In genomic region chr16:10447289-10447688, GRCh38 we compare ENCODE assay signal across 26 cellular contexts.
"Had no signal": no experiment of that assay in that cellular context is flagged by ENCODE, and none has a peak within 500 bp of the region (broad histone marks: within the 10 kb centered on the region; RNA-seq: fewer than 3 reads in every experiment).

No MANE protein-coding gene starts in this region.

- H3K9me3 ChIP-seq: SJCRH30 had no signal

- DNase-seq: activated CD4-positive, alpha-beta memory T cell treated with anti-CD3 and anti-CD28 coated beads for 36 hours; activated CD4-positive, alpha-beta T cell treated with anti-CD3 and anti-CD28 coated beads, Interleukin-2, amount 10 ng/mL, durations not matched to agents 7 days and 5 days; activated CD8-positive, alpha-beta memory T cell treated with anti-CD3 and anti-CD28 coated beads, Interleukin-2, amount 50 U/mL, for 4 hours; activated gamma-delta T cell treated with Interleukin-2 at 50 U/mL for 16 hours; activated naive CD4-positive, alpha-beta T cell treated with anti-CD3 and anti-CD28 coated beads for 36 hours; activated T-cell treated with anti-CD3 and anti-CD28 coated beads for 4 hours; activated T-cell treated with anti-CD3 and anti-CD28 coated beads, Interleukin-2, amount 50 U/mL, for 4 hours; anterior cingulate cortex; caudate nucleus; Karpas-422; NCI-H1048; NCI-H1105 treated with DMSO at 0.1 percent for 48 hours; NCI-H1436; NCI-H1694; NCI-H1930; NCI-H2081 treated with DMSO at 0.1 percent for 48 hours; NCI-H226; NCI-H524 treated with DMSO at 0.1 percent for 48 hours; SHP77; SJCRH30; T1000 had no signal

- H3K36me3 ChIP-seq: SJCRH30 had no signal

- H3K4me3 ChIP-seq: SJCRH30, SK-N-MC had no signal

- FAIRE-seq: bronchial epithelial cell, TTC549 had no signal

- H3K4me1 ChIP-seq: SJCRH30 had no signal

- H3K27ac ChIP-seq: SJCRH30, SK-N-MC had no signal

- ATAC-seq: activated naive CD4-positive, alpha-beta T cell treated with anti-CD3 and anti-CD28 coated beads, Interleukin-2, amount 50 U/mL, for 72 hours; activated T-cell treated with anti-CD3 and anti-CD28 coated beads, Interleukin-2, amount 50 U/mL, for 4 hours; Panc1 had no signal

- H3K27me3 ChIP-seq: SJCRH30 had no signal
